Comparison of ENCODE assay signal across 8 cellular contexts in genomic region chr5:64958757-64959391, GRCh38.
DNase-seq lines count a peak whose midpoint lies in the region; ATAC-seq and TF ChIP-seq lines count a peak whose summit lies in the region.

No MANE protein-coding gene starts in this region.

- H3K4me1 ChIP-seq in esophagus muscularis mucosa = no peaks in the 10 kb centered on the region
- H3K4me1 ChIP-seq in skeletal muscle satellite cell (ENCODE audit: control insufficient read depth, insufficient read depth, low read length) = peaks cover 5% of the 10 kb centered on the region

- peak; percentile 49 to 71 (median 59) for TF ChIP-seq CTCF in esophagus muscularis mucosa (IDR thresholded peaks at IDR 0.05)

- H3K4me3 ChIP-seq in esophagus muscularis mucosa (no peak overlapping the region), skeletal muscle satellite cell (ENCODE audit: low read length) (no peak overlapping the region)

- no peak for TF ChIP-seq POLR2A in esophagus muscularis mucosa (IDR thresholded peaks at IDR 0.05; ENCODE audit: low read depth)

- intact Hi-C loops in esophagus muscularis mucosa (cut with DNase I) = loop anchor here (5.0 to 10.0 kb wide), 3 partner anchors 76 to 523 kb away; partner anchors contain the start of gene ADAMTS6

- TF ChIP-seq EP300 in esophagus muscularis mucosa (IDR thresholded peaks at IDR 0.05) = no peak

- H3K4me2 ChIP-seq in skeletal muscle satellite cell (ENCODE audit: low read length) = no peak overlapping the region

- no peaks in the 10 kb centered on the region for H3K27me3 ChIP-seq in esophagus muscularis mucosa
- no peaks in the 10 kb centered on the region for H3K27me3 ChIP-seq in skeletal muscle satellite cell (ENCODE audit: control insufficient read depth, insufficient read depth, low read length)

- DNase-seq in NCI-H2107 treated with DMSO at 0.1 percent for 48 hours (lab: John Stamatoyannopoulos, UW; ENCODE audit: unreplicated experiment) (peak; percentile 3), NCI-H2107 (lab: John Stamatoyannopoulos, UW) (no peak), NCI-H446 (lab: John Stamatoyannopoulos, UW) (peak; percentile 32 to 51), esophagus muscularis mucosa (ENCODE audit: extremely low spot score) (no peak), NCI-H510A treated with DMSO at 0.1 percent for 48 hours (lab: John Stamatoyannopoulos, UW) (no peak), UCSD-AML1 (lab: John Stamatoyannopoulos, UW; ENCODE audit: unreplicated experiment) (no peak)

- H3K27ac ChIP-seq in esophagus muscularis mucosa (replicated peaks in 1 of 4) = no peak overlapping the region

- H3K36me3 ChIP-seq in esophagus muscularis mucosa (no peaks in the 10 kb centered on the region), skeletal muscle satellite cell (ENCODE audit: insufficient read depth, low read length) (no peaks in the 10 kb centered on the region)

- H3K9me3 ChIP-seq in esophagus muscularis mucosa (peaks cover 0 to 14% (median 7%) of the 10 kb centered on the region in 4 donors), skeletal muscle satellite cell (replicated peaks; ENCODE audit: low read length) (peaks cover 12% of the 10 kb centered on the region)

- no peak for ATAC-seq in GM19035 (IDR thresholded peaks at IDR 0.05; ENCODE audit: unreplicated experiment)

- peak overlapping the region; percentile 35 for H3K9ac ChIP-seq in skeletal muscle satellite cell (ENCODE audit: low read depth, low read length)

Comparison
In these comparisons a context has a peak if more than half of its experiments do, and no peak if none do; other contexts are left out.
1. DNase-seq: peak in NCI-H2107 treated with DMSO at 0.1 percent for 48 hours (single experiment) and NCI-H446 (2 of 2); none in NCI-H2107 (single experiment), esophagus muscularis mucosa (single experiment), NCI-H510A treated with DMSO at 0.1 percent for 48 hours (single experiment) and UCSD-AML1 (single experiment).